In the genomic region with DNA sequence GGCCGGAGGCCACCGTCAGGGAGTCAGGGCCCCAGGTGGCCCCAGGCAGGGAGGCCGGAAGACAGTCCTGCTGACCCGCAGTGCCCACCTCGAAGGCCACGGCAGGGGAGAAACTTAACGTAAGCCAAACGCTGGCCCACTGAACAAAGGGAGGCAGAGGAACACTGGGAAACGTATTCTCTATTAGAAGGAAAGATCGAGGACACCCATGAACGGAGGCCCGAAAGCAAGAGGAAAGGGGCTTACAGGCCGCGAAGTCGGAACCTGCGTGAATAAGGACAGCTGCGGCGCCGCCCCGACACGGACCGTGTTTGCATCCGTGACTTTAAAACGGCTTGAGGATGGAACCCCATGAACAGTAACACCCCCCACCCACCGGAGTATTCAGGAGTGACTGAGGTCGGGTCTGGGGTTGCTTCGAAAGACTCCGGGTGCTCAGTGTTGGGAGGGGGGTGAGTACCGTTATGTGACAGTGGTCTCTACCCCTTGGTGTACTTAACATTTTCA, we compare ENCODE assay signal across 27 cellular contexts.
"Had no signal": no experiment of that assay in that cellular context is flagged by ENCODE, and none has a peak within 500 bp of the region (broad histone marks: within the 10 kb centered on the region; RNA-seq: fewer than 3 reads in every experiment).

No MANE protein-coding gene starts in this region.

- H3K4me3 ChIP-seq: left ventricle myocardium inferior, lung, ovary, right atrium auricular region, right lobe of liver, smooth muscle cell, thyroid gland, transverse colon, upper lobe of left lung had no signal

- H3K36me3 Mint-ChIP-seq: immature natural killer cell, mesothelial cell of epicardium, naive B cell, natural killer cell had no signal

- H3K4me3 Mint-ChIP-seq: immature natural killer cell; mesothelial cell of epicardium; naive B cell; natural killer cell; nephron progenitor cell; stimulated activated memory B cell treated with anti-CD40 and anti-IgM and Interleukin-4, amounts not matched to agents 10 μg/mL and 1 μg/mL and 100 μg/mL, for 72 hours; stimulated activated naive CD8-positive, alpha-beta T cell treated with anti-CD3 and anti-CD28 coated beads, Interleukin-15, amount 100 ng/mL, for 72 hours had no signal

- H3K27me3 Mint-ChIP-seq: naive B cell; progenitor cell of endocrine pancreas; stimulated activated memory B cell treated with anti-CD40 and anti-IgM and Interleukin-4, amounts not matched to agents 10 μg/mL and 1 μg/mL and 100 μg/mL, for 72 hours; stimulated activated naive CD8-positive, alpha-beta T cell treated with anti-CD3 and anti-CD28 coated beads, Interleukin-15, amount 100 ng/mL, for 72 hours had no signal

- ATAC-seq: left colon; natural killer cell; right lobe of liver; stimulated activated memory B cell treated with anti-CD40 and anti-IgM and Interleukin-4, amounts not matched to agents 10 μg/mL and 1 μg/mL and 100 μg/mL, for 72 hours; stimulated activated naive CD8-positive, alpha-beta T cell treated with anti-CD3 and anti-CD28 coated beads, Interleukin-15, amount 100 ng/mL, for 72 hours had no signal

- DNase-seq: hippocampal formation; immature natural killer cell; kidney; left colon; left ventricle myocardium inferior; mesendoderm; naive B cell; natural killer cell; nephron progenitor cell; ovary; stimulated activated CD4-positive, alpha-beta T cell treated with anti-CD3 and anti-CD28 coated beads, Interleukin-1b, Interleukin-23, amount 100 ng/mL, for 48 hours; stimulated activated CD4-positive, alpha-beta T cell treated with anti-CD3 and anti-CD28 coated beads, Interleukin-2, amount 100 ng/mL, for 48 hours; stimulated activated CD4-positive, alpha-beta T cell treated with anti-CD3 and anti-CD28 coated beads, Interleukin-4, amount 100 ng/mL, for 4 hours; stimulated activated CD8-positive, alpha-beta memory T cell treated with anti-CD3 and anti-CD28 coated beads, Interleukin-4, amount 100 ng/mL, for 48 hours; stimulated activated naive CD4-positive, alpha-beta T cell treated with Interleukin-2 at 50 U/mL for 16 hours; stimulated activated naive CD8-positive, alpha-beta T cell treated with anti-CD3 and anti-CD28 coated beads, Interleukin-15, amount 100 ng/mL, for 72 hours; substantia nigra; transverse colon had no signal

- H3K4me1 Mint-ChIP-seq: mesothelial cell of epicardium had no signal

- H3K36me3 ChIP-seq: left ventricle myocardium inferior, ovary, right atrium auricular region, right lobe of liver, thyroid gland, transverse colon, upper lobe of left lung had no signal

- H3K27me3 ChIP-seq: ovary, right atrium auricular region, right lobe of liver, thyroid gland, transverse colon, upper lobe of left lung had no signal

- H3K27ac Mint-ChIP-seq: mesothelial cell of epicardium; natural killer cell; nephron progenitor cell; progenitor cell of endocrine pancreas; stimulated activated memory B cell treated with anti-CD40 and anti-IgM and Interleukin-4, amounts not matched to agents 10 μg/mL and 1 μg/mL and 100 μg/mL, for 72 hours; stimulated activated naive CD8-positive, alpha-beta T cell treated with anti-CD3 and anti-CD28 coated beads, Interleukin-15, amount 100 ng/mL, for 72 hours had no signal

- H3K9me3 Mint-ChIP-seq: immature natural killer cell; mesothelial cell of epicardium; naive B cell; natural killer cell; nephron progenitor cell; stimulated activated memory B cell treated with anti-CD40 and anti-IgM and Interleukin-4, amounts not matched to agents 10 μg/mL and 1 μg/mL and 100 μg/mL, for 72 hours; stimulated activated naive CD8-positive, alpha-beta T cell treated with anti-CD3 and anti-CD28 coated beads, Interleukin-15, amount 100 ng/mL, for 72 hours had no signal
